In the genomic region with DNA sequence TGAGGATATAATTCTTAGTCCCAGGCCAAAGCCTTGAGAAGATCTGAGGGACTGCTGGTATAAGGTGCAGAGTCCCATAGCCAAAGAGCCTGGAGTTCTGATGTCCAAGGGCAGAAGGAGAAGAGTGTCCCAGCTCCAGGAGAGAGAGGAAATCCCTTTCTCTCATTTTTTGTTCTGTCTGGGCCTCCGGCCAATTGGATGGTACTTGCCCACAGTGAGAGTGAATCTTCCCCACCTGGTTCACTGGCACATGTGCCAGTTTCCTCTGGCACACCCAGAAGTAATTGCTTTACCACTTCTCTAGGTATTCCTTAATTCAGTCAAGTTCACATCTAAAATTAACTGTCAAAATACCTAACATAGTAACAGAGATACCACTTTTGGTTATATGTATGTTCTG, we compare ENCODE assay signal across 28 cellular contexts.
"Had no signal": no experiment of that assay in that cellular context is flagged by ENCODE, and none has a peak within 500 bp of the region (broad histone marks: within the 10 kb centered on the region; RNA-seq: fewer than 3 reads in every experiment).

No MANE protein-coding gene starts in this region.

- H3K4me1 ChIP-seq: stomach, suprapubic skin, tibial nerve had no signal

- DNase-seq: activated CD4-positive, alpha-beta T cell treated with anti-CD3 and anti-CD28 coated beads for 36 hours; activated CD4-positive, alpha-beta T cell treated with anti-CD3 and anti-CD28 coated beads, Interleukin-2, amount 50 U/mL, for 48 hours; activated CD8-positive, alpha-beta memory T cell treated with anti-CD3 and anti-CD28 coated beads, Interleukin-2, amount 50 U/mL, for 48 hours; activated effector memory CD4-positive, alpha-beta T cell treated with anti-CD3 and anti-CD28 coated beads, Interleukin-2, amount 50 U/mL, for 16 hours; activated naive CD4-positive, alpha-beta T cell treated with anti-CD3 and anti-CD28 coated beads, Interleukin-2, amount 10 ng/mL, durations not matched to agents 7 days and 5 days; aorta; effector memory CD8-positive, alpha-beta T cell; foreskin melanocyte; immature natural killer cell; kidney glomerular epithelial cell; left ventricle myocardium superior; mammary epithelial cell; midbrain; nucleus accumbens; small intestine; stimulated activated CD4-positive, alpha-beta T cell treated with anti-CD3 and anti-CD28 coated beads, Interleukin-2, amount 100 ng/mL, for 24 hours; stomach; T-helper 9 cell had no signal

- H3K4me1 Mint-ChIP-seq: activated naive CD4-positive, alpha-beta T cell treated with anti-CD3 and anti-CD28 coated beads, Interleukin-2, amount 10 ng/mL, durations not matched to agents 7 days and 5 days; WTC11 had no signal

- H3K27ac Mint-ChIP-seq: activated CD4-positive, alpha-beta T cell treated with anti-CD3 and anti-CD28 coated beads for 36 hours; activated naive CD4-positive, alpha-beta T cell treated with anti-CD3 and anti-CD28 coated beads, Interleukin-2, amount 10 ng/mL, durations not matched to agents 7 days and 5 days; brain; natural killer cell treated with Interleukin-12 subunit alpha and Interleukin-12 subunit beta and Interleukin-15 and Interleukin-18, amount 100 ng/mL, for 72 hours; stimulated activated memory B cell treated with anti-CD40 and anti-IgM and Interleukin-4, amounts not matched to agents 10 μg/mL and 1 μg/mL and 100 μg/mL, for 72 hours; WTC11 had no signal

- H3K4me3 ChIP-seq: dorsolateral prefrontal cortex, hepatocyte, stomach, suprapubic skin, tibial nerve had no signal

- H3K9me3 Mint-ChIP-seq: activated naive CD4-positive, alpha-beta T cell treated with anti-CD3 and anti-CD28 coated beads, Interleukin-2, amount 10 ng/mL, durations not matched to agents 7 days and 5 days; brain; effector memory CD8-positive, alpha-beta T cell; immature natural killer cell; natural killer cell treated with Interleukin-12 subunit alpha and Interleukin-12 subunit beta and Interleukin-15 and Interleukin-18, amount 100 ng/mL, for 72 hours; stimulated activated memory B cell treated with anti-CD40 and anti-IgM and Interleukin-4, amounts not matched to agents 10 μg/mL and 1 μg/mL and 100 μg/mL, for 72 hours had no signal

- H3K4me3 Mint-ChIP-seq: activated CD4-positive, alpha-beta T cell treated with anti-CD3 and anti-CD28 coated beads for 36 hours; activated naive CD4-positive, alpha-beta T cell treated with anti-CD3 and anti-CD28 coated beads, Interleukin-2, amount 10 ng/mL, durations not matched to agents 7 days and 5 days; brain; effector memory CD8-positive, alpha-beta T cell; immature natural killer cell; natural killer cell treated with Interleukin-12 subunit alpha and Interleukin-12 subunit beta and Interleukin-15 and Interleukin-18, amount 100 ng/mL, for 72 hours; stimulated activated memory B cell treated with anti-CD40 and anti-IgM and Interleukin-4, amounts not matched to agents 10 μg/mL and 1 μg/mL and 100 μg/mL, for 72 hours; WTC11 had no signal

- H3K9me3 ChIP-seq: stomach, suprapubic skin, tibial nerve had no signal

- H3K27ac ChIP-seq: dorsolateral prefrontal cortex, hepatocyte, stomach, suprapubic skin, tibial nerve had no signal

- H3K27me3 ChIP-seq: dorsolateral prefrontal cortex, hepatocyte, stomach, suprapubic skin, tibial nerve had no signal

- ATAC-seq: activated CD4-positive, alpha-beta T cell treated with anti-CD3 and anti-CD28 coated beads for 36 hours; effector memory CD8-positive, alpha-beta T cell; esophagus mucosa; left ventricle myocardium superior; natural killer cell treated with Interleukin-12 subunit alpha and Interleukin-12 subunit beta and Interleukin-15 and Interleukin-18, amount 100 ng/mL, for 72 hours; sciatic nerve; stimulated activated memory B cell treated with anti-CD40 and anti-IgM and Interleukin-4, amounts not matched to agents 10 μg/mL and 1 μg/mL and 100 μg/mL, for 72 hours; WTC11 had no signal

- H3K27me3 Mint-ChIP-seq: activated CD4-positive, alpha-beta T cell treated with anti-CD3 and anti-CD28 coated beads for 36 hours; activated naive CD4-positive, alpha-beta T cell treated with anti-CD3 and anti-CD28 coated beads, Interleukin-2, amount 10 ng/mL, durations not matched to agents 7 days and 5 days; brain; effector memory CD8-positive, alpha-beta T cell; natural killer cell treated with Interleukin-12 subunit alpha and Interleukin-12 subunit beta and Interleukin-15 and Interleukin-18, amount 100 ng/mL, for 72 hours; stimulated activated memory B cell treated with anti-CD40 and anti-IgM and Interleukin-4, amounts not matched to agents 10 μg/mL and 1 μg/mL and 100 μg/mL, for 72 hours had no signal
